ENCODE assay signal across 8 cellular contexts in the genomic region with DNA sequence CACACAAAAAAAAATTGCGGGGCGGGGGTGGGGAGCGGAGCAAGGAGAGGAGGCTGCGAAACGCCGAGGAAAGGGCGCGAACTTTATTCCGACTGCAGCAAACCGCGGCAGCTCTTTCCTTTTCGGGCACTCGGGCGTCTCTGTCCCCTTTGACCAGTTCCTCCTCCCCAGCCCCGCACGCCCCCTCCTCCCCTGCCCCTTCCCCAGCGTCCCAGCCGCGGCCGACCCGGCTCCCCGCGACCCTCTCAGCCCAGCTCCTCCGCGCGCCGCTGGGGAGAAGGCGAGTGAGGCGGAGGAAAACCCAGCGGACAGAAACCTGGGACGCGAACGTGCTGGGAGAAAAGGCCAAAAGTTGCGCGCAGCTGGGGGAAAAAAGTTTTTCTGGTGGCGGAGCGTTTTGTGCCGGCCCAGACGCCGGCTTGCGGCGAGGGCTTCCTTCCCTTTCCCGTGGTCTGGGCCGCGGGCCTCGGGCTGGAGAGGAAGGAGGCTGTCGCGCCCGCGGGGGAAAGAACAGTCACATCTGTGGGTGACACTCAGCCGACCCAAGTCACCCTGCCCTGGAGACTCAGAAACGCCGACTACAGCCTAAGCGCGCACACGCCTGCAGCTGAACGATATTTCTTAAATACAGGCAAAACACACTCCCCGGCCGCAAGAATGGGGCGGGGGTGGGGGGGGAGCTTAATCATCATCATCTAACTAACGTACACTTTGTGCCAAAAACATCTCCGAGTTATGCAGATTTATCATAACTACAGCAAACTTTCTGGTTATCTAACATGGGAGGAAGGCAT. TPM values are rescaled to one million over a fixed set of nuclear protein-coding genes. Genes with fewer than 3 reads are reported as not detected.
DNase-seq lines count a peak whose midpoint lies in the region; ATAC-seq, FAIRE-seq and TF ChIP-seq lines count a peak whose summit lies in the region.

No MANE protein-coding gene starts in this region.

- TF ChIP-seq POLR2A in breast epithelium (IDR thresholded peaks at IDR 0.05), result no peak

- peaks cover 47% of the 10 kb centered on the region for H3K27me3 Mint-ChIP-seq in activated naive CD4-positive, alpha-beta T cell treated with anti-CD3 and anti-CD28 coated beads, Interleukin-2, amount 10 ng/mL, durations not matched to agents 7 days and 5 days

- H2AFZ ChIP-seq in keratinocyte (ENCODE audit: control insufficient read depth, low read length), result peak overlapping the region; percentile 94

- H3K27ac ChIP-seq in breast epithelium (peak overlapping the region; percentile 61 to 89), keratinocyte (ENCODE audit: control insufficient read depth, insufficient read depth, low read length) (no peak overlapping the region), skin epidermis (peak overlapping the region; percentile 32 to 95 (median 84))

- H3K4me1 ChIP-seq in breast epithelium (no peaks in the 10 kb centered on the region), keratinocyte (ENCODE audit: control insufficient read depth, extremely low read depth, insufficient read depth, low read length) (peaks cover 18% of the 10 kb centered on the region)

- H3K9me3 ChIP-seq in breast epithelium, result peaks cover 0 to 6% of the 10 kb centered on the region in 2 donors
- no peaks in the 10 kb centered on the region for H3K9me3 ChIP-seq in keratinocyte (ENCODE audit: control insufficient read depth, low read depth, low read length)

- H3K27ac Mint-ChIP-seq in activated naive CD4-positive, alpha-beta T cell treated with anti-CD3 and anti-CD28 coated beads, Interleukin-2, amount 10 ng/mL, durations not matched to agents 7 days and 5 days, result no peak overlapping the region

- DNase-seq in GDM1 (lab: John Stamatoyannopoulos, UW) (peak; percentile 53), M059J (ENCODE audit: low read depth) (peak; percentile 76), breast epithelium (ENCODE audit: low spot score in 2 of 2) (no peak), keratinocyte (ENCODE audit: low read depth, low spot score) (peak; percentile 17)
- DNase-seq in effector CD4-positive, alpha-beta T cell, result no peak
- no peak for DNase-seq in activated naive CD4-positive, alpha-beta T cell treated with anti-CD3 and anti-CD28 coated beads, Interleukin-2, amount 10 ng/mL, durations not matched to agents 7 days and 5 days

- H3K27me3 ChIP-seq in breast epithelium, result peaks cover 0 to 22% of the 10 kb centered on the region in 2 donors
- H3K27me3 ChIP-seq in keratinocyte (ENCODE audit: control insufficient read depth, extremely low read depth, insufficient read depth, low read length), result no peaks in the 10 kb centered on the region

- H3K9me1 ChIP-seq in keratinocyte (ENCODE audit: control insufficient read depth, extremely low read depth, insufficient read depth, low read length), result no peaks in the 10 kb centered on the region

- intact Hi-C loops in breast epithelium (cut with DNase I; ENCODE audit: low total_unique reads), result no loop called here

- no peaks in the 10 kb centered on the region for H3K36me3 Mint-ChIP-seq in activated naive CD4-positive, alpha-beta T cell treated with anti-CD3 and anti-CD28 coated beads, Interleukin-2, amount 10 ng/mL, durations not matched to agents 7 days and 5 days

- H3K4me3 ChIP-seq in breast epithelium (peak overlapping the region; percentile 63 to 91 (median 79)), keratinocyte (ENCODE audit: control insufficient read depth in 2 of 3, extremely low read depth in 1 of 3, insufficient read depth in 2 of 3, low read depth in 1 of 3, low read length in 3 of 3) (peak overlapping the region; percentile 44 to 70 (median 55)), skin epidermis (peak overlapping the region; percentile 47 to 75 (median 55))

- ATAC-seq in HG02763 (IDR thresholded peaks at IDR 0.05; ENCODE audit: unreplicated experiment), result no peak

- no peaks in the 10 kb centered on the region for H3K36me3 ChIP-seq in breast epithelium
- H3K36me3 ChIP-seq in keratinocyte (ENCODE audit: control insufficient read depth in 2 of 2, extremely low read depth in 1 of 2, insufficient read depth in 2 of 2, low read length in 2 of 2), result no peaks in the 10 kb centered on the region

- no peaks in the 10 kb centered on the region for H3K79me2 ChIP-seq in keratinocyte (ENCODE audit: control insufficient read depth, insufficient read depth, low read length)

- H3K9ac ChIP-seq in keratinocyte (ENCODE audit: control insufficient read depth, extremely low read depth, insufficient read depth, low read length), result peak overlapping the region; percentile 62

- peak overlapping the region; percentile 87 for H3K4me2 ChIP-seq in keratinocyte (ENCODE audit: control insufficient read depth, extremely low read depth, insufficient read depth, low read depth, low read length)

- no peak overlapping the region for H3K4me3 Mint-ChIP-seq in activated naive CD4-positive, alpha-beta T cell treated with anti-CD3 and anti-CD28 coated beads, Interleukin-2, amount 10 ng/mL, durations not matched to agents 7 days and 5 days

- TF ChIP-seq CTCF in breast epithelium (IDR thresholded peaks at IDR 0.05) (no peak), keratinocyte (optimal IDR thresholded peaks at IDR 0.05 in 1 of 3, IDR thresholded peaks at IDR 0.05 in 1 of 3, conservative IDR thresholded peaks at IDR 0.05 in 1 of 3; ENCODE audit: extremely low read depth in 1 of 3, insufficient read depth in 2 of 3, low read length in 3 of 3) (no peak)

- peaks cover 5% of the 10 kb centered on the region for H3K4me1 Mint-ChIP-seq in activated naive CD4-positive, alpha-beta T cell treated with anti-CD3 and anti-CD28 coated beads, Interleukin-2, amount 10 ng/mL, durations not matched to agents 7 days and 5 days

- CTCF ChIA-PET in activated naive CD4-positive, alpha-beta T cell treated with anti-CD3 and anti-CD28 coated beads, Interleukin-2, amount 10 ng/mL, durations not matched to agents 7 days and 5 days (lab: Charles Lee), result no interaction called here

- no peaks in the 10 kb centered on the region for H4K20me1 ChIP-seq in keratinocyte (ENCODE audit: control insufficient read depth, extremely low read depth, insufficient read depth, low read length)

- dilution Hi-C loops in keratinocyte (cut with MboI; ENCODE audit: extremely low pct_ligation_motif_present, low sequenced_read_pairs), result no loop called here

- FAIRE-seq in keratinocyte (lab: Jason Lieb, UNC), result no peak

- H3K9me3 Mint-ChIP-seq in activated naive CD4-positive, alpha-beta T cell treated with anti-CD3 and anti-CD28 coated beads, Interleukin-2, amount 10 ng/mL, durations not matched to agents 7 days and 5 days, result peaks cover 3% of the 10 kb centered on the region

RNA-seq across cellular contexts. Expression of gene BNC2, which starts 1.1 kb away (rescaled TPM):
- 5.5 and 7.0 TPM in 2 replicates for total RNA-seq in M059J (2014; rRNA removed; shearing (Covaris generic))
- total RNA-seq in breast epithelium, result 10 to 100 TPM; 15.8 to 21.1 (median 17.0) TPM
- 1.1 to 2.2 TPM (median 1.1 TPM) in 3 replicates for polyA plus RNA-seq in keratinocyte
- 1.4 TPM for polyA plus RNA-seq in keratinocyte (2011; ENCODE audit: low read depth)
- polyA plus RNA-seq in keratinocyte (2011; cell fraction: cytosol; rRNA removed), result 0.44 and 0.68 TPM in 2 replicates
- polyA plus RNA-seq in keratinocyte (2011; cell fraction: nucleus; rRNA removed), result 1.3 and 1.9 TPM in 2 replicates
- polyA plus RNA-seq in keratinocyte (2012; ENCODE audit: low replicate concordance), result 0.21 and 0.88 TPM in 2 replicates
- 3.0 to 6.3 TPM (median 4.7 TPM) in 3 replicates for polyA minus RNA-seq in keratinocyte
- polyA minus RNA-seq in keratinocyte (2011; cell fraction: cytosol; rRNA and poly(A)+ RNA removed), result 0.96 TPM
- 1.6 and 5.6 TPM in 2 replicates for polyA minus RNA-seq in keratinocyte (2011; cell fraction: nucleus; rRNA and poly(A)+ RNA removed)

Comparison
In these comparisons a context has a peak if more than half of its experiments do, and no peak if none do; other contexts are left out.
1. DNase-seq: peak in GDM1 (single experiment), M059J (single experiment) and keratinocyte (single experiment); none in breast epithelium (0 of 2), effector CD4-positive, alpha-beta T cell (single experiment) and activated naive CD4-positive, alpha-beta T cell treated with anti-CD3 and anti-CD28 coated beads, Interleukin-2, amount 10 ng/mL, durations not matched to agents 7 days and 5 days (single experiment).
2. Peak in every context shown above with its lines, with median percentiles within 50 percentile points of each other: H3K4me3 ChIP-seq.